Comparison of ENCODE assay signal across 8 cellular contexts in the genomic region with DNA sequence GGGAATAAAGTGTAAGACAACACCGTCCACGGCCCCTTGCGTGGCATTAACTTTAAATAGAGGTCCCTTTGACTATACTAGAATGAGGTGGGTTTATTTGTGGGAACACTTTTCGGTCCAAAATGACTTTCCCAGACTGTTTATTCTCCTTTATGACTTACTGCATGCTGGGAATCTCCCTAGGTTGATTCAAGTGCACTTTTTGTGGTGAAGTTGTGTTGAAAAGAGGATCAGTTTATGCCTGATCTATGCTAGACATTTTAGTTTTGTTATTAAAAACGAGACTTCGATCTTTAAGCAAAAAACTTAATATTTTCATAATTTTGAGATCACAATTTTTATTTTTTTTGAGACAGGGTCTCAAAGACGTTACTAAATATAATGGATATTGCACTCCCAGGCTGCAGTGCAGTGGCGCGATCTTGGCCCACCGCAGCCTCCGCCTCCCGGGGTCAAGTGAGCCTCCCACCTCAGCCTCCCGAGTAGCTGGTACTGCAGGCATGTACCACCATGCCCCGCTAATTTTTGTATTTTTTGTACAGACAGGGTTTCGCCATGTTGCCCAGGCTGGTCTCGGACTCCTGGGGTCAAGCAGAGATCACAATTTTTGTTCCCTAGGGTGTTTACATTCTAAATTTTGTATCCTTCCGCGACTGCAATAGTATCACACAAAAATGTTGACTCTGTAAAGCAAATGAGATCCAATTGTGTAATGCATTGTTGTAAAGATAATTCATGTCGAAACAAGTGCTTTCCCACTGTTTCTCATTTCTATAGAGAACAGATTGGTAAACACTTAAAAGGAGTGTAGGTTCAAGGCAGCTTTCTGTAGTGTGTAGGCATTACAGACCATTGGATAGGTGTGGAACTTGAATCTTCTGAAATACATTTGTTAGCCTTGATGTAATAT. TPM values are rescaled to one million over a fixed set of nuclear protein-coding genes. Genes with fewer than 3 reads are reported as not detected.
DNase-seq lines count a peak whose midpoint lies in the region; ATAC-seq and TF ChIP-seq lines count a peak whose summit lies in the region.

No MANE protein-coding gene starts in this region.

- H3K27me3 Mint-ChIP-seq in CD4-positive, CD25-positive, alpha-beta regulatory T cell: peaks cover 4% of the 10 kb centered on the region
- H3K27me3 Mint-ChIP-seq in natural killer cell (ENCODE audit: low read depth in 2 of 2): no peaks in the 10 kb centered on the region

- peaks cover 27 to 77% (median 58%) of the 10 kb centered on the region in 4 donors for H3K4me1 Mint-ChIP-seq in CD4-positive, CD25-positive, alpha-beta regulatory T cell
- peaks cover 46 to 57% of the 10 kb centered on the region in 2 donors for H3K4me1 Mint-ChIP-seq in natural killer cell

- H3K4me3 ChIP-seq in CD4-positive, CD25-positive, alpha-beta regulatory T cell (ENCODE audit: low read depth, low read length): peak overlapping the region; percentile 99
- H3K4me3 ChIP-seq in choroid plexus epithelial cell (ENCODE audit: low read depth, low read length): peak overlapping the region; percentile 99

- intact Hi-C loops in natural killer cell (cut with micrococcal nuclease): loop anchor here (1.0 to 5.0 kb wide), 2 partner anchors 33 to 51 kb away; no protein-coding TSS in a partner anchor

- no peak for DNase-seq in CD4-positive, CD25-positive, alpha-beta regulatory T cell
- DNase-seq in NCI-H2029 (lab: John Stamatoyannopoulos, UW) (peak; percentile 50), choroid plexus epithelial cell (ENCODE audit: low read depth) (no peak), natural killer cell (no peak), NCI-H446 treated with DMSO at 0.1 percent for 48 hours (lab: John Stamatoyannopoulos, UW) (no peak), dedifferentiated amniotic fluid mesenchymal stem cell (ENCODE audit: extremely low spot score) (no peak), NCI-H69 (lab: John Stamatoyannopoulos, UW) (no peak)

- no peak for ATAC-seq in CD4-positive, CD25-positive, alpha-beta regulatory T cell (ENCODE audit: low read depth in 2 of 2)
- ATAC-seq in natural killer cell: no peak
- ATAC-seq in GM21381 (IDR thresholded peaks at IDR 0.05; ENCODE audit: unreplicated experiment): no peak

- no peaks in the 10 kb centered on the region for H3K27me3 ChIP-seq in CD4-positive, CD25-positive, alpha-beta regulatory T cell (ENCODE audit: control insufficient read depth, insufficient read depth, low read length)

- H3K27ac Mint-ChIP-seq in CD4-positive, CD25-positive, alpha-beta regulatory T cell: peak overlapping the region; percentile 94 to 99 (median 98)
- H3K27ac Mint-ChIP-seq in natural killer cell: peak overlapping the region; percentile 96

- peaks cover 53% of the 10 kb centered on the region for H3K4me1 ChIP-seq in CD4-positive, CD25-positive, alpha-beta regulatory T cell (ENCODE audit: control insufficient read depth, insufficient read depth, low read length, poor library complexity, severe bottlenecking)

- H3K9me3 Mint-ChIP-seq in CD4-positive, CD25-positive, alpha-beta regulatory T cell: peaks cover 0 to 4% (median 1%) of the 10 kb centered on the region in 7 donors
- H3K9me3 Mint-ChIP-seq in natural killer cell: no peaks in the 10 kb centered on the region

- peaks cover 17% of the 10 kb centered on the region for H3K36me3 ChIP-seq in CD4-positive, CD25-positive, alpha-beta regulatory T cell (ENCODE audit: control insufficient read depth, insufficient read depth, low read length)

- peak overlapping the region; percentile 97 for H3K27ac ChIP-seq in CD4-positive, CD25-positive, alpha-beta regulatory T cell (ENCODE audit: insufficient read depth, low read length, poor library complexity, severe bottlenecking)

- H3K4me3 Mint-ChIP-seq in CD4-positive, CD25-positive, alpha-beta regulatory T cell: peak overlapping the region; percentile 98 to 100 (median 99)
- peak overlapping the region; percentile 97 for H3K4me3 Mint-ChIP-seq in natural killer cell

- H3K36me3 Mint-ChIP-seq in CD4-positive, CD25-positive, alpha-beta regulatory T cell: peaks cover 17% of the 10 kb centered on the region
- no peaks in the 10 kb centered on the region for H3K36me3 Mint-ChIP-seq in natural killer cell

- no peaks in the 10 kb centered on the region for H3K9me3 ChIP-seq in CD4-positive, CD25-positive, alpha-beta regulatory T cell (ENCODE audit: control insufficient read depth in 2 of 2, low read length in 2 of 2)

- TF ChIP-seq CTCF in choroid plexus epithelial cell (conservative IDR thresholded peaks at IDR 0.05; ENCODE audit: low read depth, low read length) (no peak), natural killer cell (IDR thresholded peaks at IDR 0.05) (no peak)

RNA-seq across cellular contexts. Expression of gene CDC42, which starts 1.6 kb away (rescaled TPM):
- 376 TPM for total RNA-seq in CD4-positive, CD25-positive, alpha-beta regulatory T cell
- polyA plus RNA-seq in CD4-positive, CD25-positive, alpha-beta regulatory T cell: 100 to 1,000 TPM; 290 to 513 (median 434) TPM
- 100 to 1,000 TPM; 454 to 470 (median 463) TPM for total RNA-seq in natural killer cell

RNA-seq across cellular contexts. Expression of gene CELA3A, which starts 52.7 kb away (rescaled TPM):
- not detected for total RNA-seq in CD4-positive, CD25-positive, alpha-beta regulatory T cell
- not detected for polyA plus RNA-seq in CD4-positive, CD25-positive, alpha-beta regulatory T cell
- not detected for total RNA-seq in natural killer cell
